ENCODE assay signal across 26 cellular contexts in the genomic region with DNA sequence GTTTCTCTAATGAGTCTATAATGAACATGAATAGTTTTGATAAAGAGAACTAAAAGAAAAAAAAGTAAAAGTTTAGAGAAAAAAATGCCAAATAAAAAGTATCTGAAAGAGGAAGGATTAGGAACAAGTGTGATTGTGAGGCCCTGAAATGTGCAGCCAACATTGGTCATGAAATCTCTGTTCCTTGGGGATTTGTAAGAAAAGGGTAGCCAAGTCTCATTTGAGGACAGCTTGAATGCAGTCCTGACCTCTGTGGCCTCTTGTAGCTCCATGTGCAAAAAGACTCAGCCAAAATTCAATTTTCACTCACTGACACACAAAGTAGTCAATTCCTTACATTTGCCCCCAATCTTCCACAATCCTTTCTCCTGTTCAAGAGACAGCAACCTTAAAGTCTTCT.
A peak's percentile ranks its signal among the peaks of the same experiment; 100 is the strongest.
DNase-seq lines count a peak whose midpoint lies in the region; ATAC-seq and TF ChIP-seq lines count a peak whose summit lies in the region.
"Had no signal": no experiment of that assay in that cellular context is flagged by ENCODE, and none has a peak within 500 bp of the region (broad histone marks: within the 10 kb centered on the region; RNA-seq: fewer than 3 reads in every experiment).

No MANE protein-coding gene starts in this region.

- peaks cover 3% of the 10 kb centered on the region for H3K4me1 Mint-ChIP-seq in endodermal cell
- H3K4me1 Mint-ChIP-seq in naive thymus-derived CD8-positive, alpha-beta T cell = peaks cover 29 to 79% (median 69%) of the 10 kb centered on the region in 4 donors
- H3K4me1 Mint-ChIP-seq: CD14-positive monocyte had no signal

- DNase-seq in MM.1S = no peak
- no peak for DNase-seq in endodermal cell
- no peak for DNase-seq in naive thymus-derived CD8-positive, alpha-beta T cell
- DNase-seq in islet precursor cell = no peak
- no peak for DNase-seq in activated CD4-positive, alpha-beta T cell treated with anti-CD3 and anti-CD28 coated beads, Interleukin-2, amount 50 U/mL, for 4 hours
- DNase-seq: ACHN; activated CD4-positive, alpha-beta T cell treated with anti-CD3 and anti-CD28 coated beads for 1 hour; activated naive CD4-positive, alpha-beta T cell treated with anti-CD3 and anti-CD28 coated beads for 36 hours; activated T-cell treated with anti-CD3 and anti-CD28 coated beads, Interleukin-2, amount 50 U/mL, for 72 hours; DMS 273 treated with DMSO at 0.1 percent for 48 hours; foreskin fibroblast; mammary epithelial cell; MG63; NCI-H1436; NCI-H2171; NCI-H526; SW 1271 had no signal

- peak overlapping the region; percentile 20 for H3K27ac Mint-ChIP-seq in endodermal cell
- H3K27ac Mint-ChIP-seq in naive thymus-derived CD8-positive, alpha-beta T cell = peak overlapping the region in 6 of 10 donors; percentile 3 to 62 (median 56)
- H3K27ac Mint-ChIP-seq: activated naive CD4-positive, alpha-beta T cell treated with anti-CD3 and anti-CD28 coated beads for 36 hours; activated T-cell treated with anti-CD3 and anti-CD28 coated beads, Interleukin-2, amount 50 U/mL, for 72 hours; CD14-positive monocyte; type B pancreatic cell had no signal

- peaks cover 64% of the 10 kb centered on the region for H3K79me2 ChIP-seq in MM.1S (ENCODE audit: low read length)

- POLR2A ChIA-PET in naive thymus-derived CD8-positive, alpha-beta T cell (lab: Charles Lee) = no interaction called here

- peak overlapping the region in 10 of 11 experiments; percentile 1 to 83 (median 70); a peak in 17 of 22 replicates for H3K4me2 ChIP-seq in BLaER1 treated with 17β-estradiol and CSF1 and Interleukin-3, amounts not matched to agents 10 nM and 100 nM
- H3K4me2 ChIP-seq in MM.1S (ENCODE audit: low read depth, low read length) = peak overlapping the region; percentile 64; the same call in 1 of the 2 replicates
- H3K4me2 ChIP-seq: hepatocyte had no signal

- no peaks in the 10 kb centered on the region for H3K27me3 ChIP-seq in BLaER1 treated with 17β-estradiol and CSF1 and Interleukin-3, amounts not matched to agents 10 nM and 100 nM
- no peaks in the 10 kb centered on the region for H3K27me3 ChIP-seq in MM.1S (replicated peaks; ENCODE audit: insufficient read depth, low read length)
- H3K27me3 ChIP-seq in endodermal cell (ENCODE audit: control insufficient read depth, insufficient read depth, low read length, poor library complexity, severe bottlenecking) = no peaks in the 10 kb centered on the region
- H3K27me3 ChIP-seq: cardiac muscle cell, hepatocyte, MG63 had no signal

- no peak overlapping the region for H3K4me3 Mint-ChIP-seq in endodermal cell
- no peak overlapping the region for H3K4me3 Mint-ChIP-seq in naive thymus-derived CD8-positive, alpha-beta T cell
- H3K4me3 Mint-ChIP-seq: activated naive CD4-positive, alpha-beta T cell treated with anti-CD3 and anti-CD28 coated beads for 36 hours; activated T-cell treated with anti-CD3 and anti-CD28 coated beads, Interleukin-2, amount 50 U/mL, for 72 hours; CD14-positive monocyte; type B pancreatic cell had no signal

- H3F3A ChIP-seq in MM.1S (ENCODE audit: insufficient read depth, low read length) = peaks cover 31% of the 10 kb centered on the region

- peaks cover 3% of the 10 kb centered on the region for H3K9me3 Mint-ChIP-seq in endodermal cell
- H3K9me3 Mint-ChIP-seq in naive thymus-derived CD8-positive, alpha-beta T cell = peaks cover 0 to 9% (median 0%) of the 10 kb centered on the region in 9 donors
- H3K9me3 Mint-ChIP-seq: activated T-cell treated with anti-CD3 and anti-CD28 coated beads, Interleukin-2, amount 50 U/mL, for 72 hours; type B pancreatic cell had no signal

- peaks cover 0 to 10% (median 0%) of the 10 kb centered on the region in 11 experiments; a peak in 3 of 22 replicates for H4K20me1 ChIP-seq in BLaER1 treated with 17β-estradiol and CSF1 and Interleukin-3, amounts not matched to agents 10 nM and 100 nM
- no peaks in the 10 kb centered on the region for H4K20me1 ChIP-seq in MM.1S (ENCODE audit: insufficient read depth, low read length)

- peaks cover 4% of the 10 kb centered on the region for H3K36me3 Mint-ChIP-seq in endodermal cell (ENCODE audit: low read depth)
- peaks cover 8 to 27% (median 27%) of the 10 kb centered on the region in 3 donors for H3K36me3 Mint-ChIP-seq in naive thymus-derived CD8-positive, alpha-beta T cell
- H3K36me3 Mint-ChIP-seq: CD14-positive monocyte had no signal

- peaks cover 23 to 70% (median 49%) of the 10 kb centered on the region in 10 experiments for H3K4me1 ChIP-seq in BLaER1 treated with 17β-estradiol and CSF1 and Interleukin-3, amounts not matched to agents 10 nM and 100 nM
- H3K4me1 ChIP-seq in MM.1S (ENCODE audit: low read length) (peaks cover 45% of the 10 kb centered on the region), endodermal cell (ENCODE audit: control insufficient read depth, insufficient read depth, low read length) (no peaks in the 10 kb centered on the region)
- H3K4me1 ChIP-seq: HAP-1 had no signal

- peaks cover 22 to 58% (median 43%) of the 10 kb centered on the region in 11 experiments for H3K9me3 ChIP-seq in BLaER1 treated with 17β-estradiol and CSF1 and Interleukin-3, amounts not matched to agents 10 nM and 100 nM (replicated peaks in 1 of 11)
- no peaks in the 10 kb centered on the region for H3K9me3 ChIP-seq in MM.1S (replicated peaks; ENCODE audit: insufficient read depth, low read length)
- H3K9me3 ChIP-seq in endodermal cell (ENCODE audit: control insufficient read depth, low read length) = no peaks in the 10 kb centered on the region
- H3K9me3 ChIP-seq: HAP-1, MG63 had no signal

- no peaks in the 10 kb centered on the region for H3K9me2 ChIP-seq in MM.1S (replicated peaks; ENCODE audit: insufficient read depth, low read length)

- no peak for ATAC-seq in naive thymus-derived CD8-positive, alpha-beta T cell
- ATAC-seq in HG02938 (IDR thresholded peaks at IDR 0.05; ENCODE audit: unreplicated experiment) (no peak), HG03095 (IDR thresholded peaks at IDR 0.05; ENCODE audit: unreplicated experiment) (no peak)
- ATAC-seq: activated T-cell treated with anti-CD3 and anti-CD28 coated beads, Interleukin-2, amount 50 U/mL, for 72 hours had no signal

- H3K27ac ChIP-seq in BLaER1 treated with 17β-estradiol and CSF1 and Interleukin-3, amounts not matched to agents 10 nM and 100 nM = peak overlapping the region in 4 of 11 experiments; percentile 8 to 75 (median 65); a peak in 8 of 22 replicates
- H3K27ac ChIP-seq in MM.1S (ENCODE audit: low read length) (peak overlapping the region; percentile 52; the same call in 1 of the 2 replicates), endodermal cell (ENCODE audit: low read depth, low read length) (no peak overlapping the region)
- H3K27ac ChIP-seq: cardiac muscle cell, epithelial cell of prostate, hepatocyte had no signal

- no peak overlapping the region for H3K4me3 ChIP-seq in BLaER1 treated with 17β-estradiol and CSF1 and Interleukin-3, amounts not matched to agents 10 nM and 100 nM
- no peak overlapping the region for H3K4me3 ChIP-seq in MM.1S (ENCODE audit: low read length)
- no peak overlapping the region for H3K4me3 ChIP-seq in endodermal cell (ENCODE audit: low read length)
- H3K4me3 ChIP-seq: cardiac muscle cell, HAP-1, hepatocyte, MG63 had no signal

- no peak overlapping the region for H2AFZ ChIP-seq in MM.1S (ENCODE audit: low read length)
- H2AFZ ChIP-seq: hepatocyte had no signal

- TF ChIP-seq CTCF in MM.1S (IDR thresholded peaks at IDR 0.05; ENCODE audit: low read length) = no peak
- TF ChIP-seq CTCF in endodermal cell (conservative IDR thresholded peaks at IDR 0.05) = no peak

- peak overlapping the region in 2 of 11 experiments; percentile 37 to 44; a peak in 2 of 22 replicates for H3K9ac ChIP-seq in BLaER1 treated with 17β-estradiol and CSF1 and Interleukin-3, amounts not matched to agents 10 nM and 100 nM
- no peak overlapping the region for H3K9ac ChIP-seq in MM.1S (ENCODE audit: low read length)
- no peak overlapping the region for H3K9ac ChIP-seq in endodermal cell (ENCODE audit: extremely low read depth, low read length, poor library complexity, severe bottlenecking)

- peaks cover 0 to 40% (median 7%) of the 10 kb centered on the region in 11 experiments; a peak in 9 of 22 replicates for H3K36me3 ChIP-seq in BLaER1 treated with 17β-estradiol and CSF1 and Interleukin-3, amounts not matched to agents 10 nM and 100 nM
- no peaks in the 10 kb centered on the region for H3K36me3 ChIP-seq in MM.1S (replicated peaks; ENCODE audit: insufficient read depth, low read length)
- H3K36me3 ChIP-seq in endodermal cell (ENCODE audit: control insufficient read depth, insufficient read depth, low read length) = no peaks in the 10 kb centered on the region
- H3K36me3 ChIP-seq: cardiac muscle cell, HAP-1, MG63 had no signal

- H3K27me3 Mint-ChIP-seq in endodermal cell (ENCODE audit: insufficient read depth) = no peaks in the 10 kb centered on the region
- H3K27me3 Mint-ChIP-seq in naive thymus-derived CD8-positive, alpha-beta T cell = no peaks in the 10 kb centered on the region
- H3K27me3 Mint-ChIP-seq: type B pancreatic cell had no signal
